Comparison of ENCODE assay signal across 26 cellular contexts in genomic region chr3:138325990-138326389, GRCh38. TPM values are rescaled to one million over a fixed set of nuclear protein-coding genes. Genes with fewer than 3 reads are reported as not detected.
"Had no signal": no experiment of that assay in that cellular context is flagged by ENCODE, and none has a peak within 500 bp of the region (broad histone marks: within the 10 kb centered on the region; RNA-seq: fewer than 3 reads in every experiment).

No MANE protein-coding gene starts in this region.

- H3K4me2 ChIP-seq: neural progenitor cell had no signal

- H3K4me3 ChIP-seq: dorsolateral prefrontal cortex, esophagus squamous epithelium, lung, neural progenitor cell, right atrium auricular region, stomach, thyroid gland had no signal

- H3K79me2 ChIP-seq: parathyroid adenoma had no signal

- H3K36me3 Mint-ChIP-seq: naive thymus-derived CD4-positive, alpha-beta T cell; stimulated activated effector memory CD8-positive, alpha-beta T cell treated with anti-CD3 and anti-CD28 coated beads, Interleukin-12 subunit alpha, Interleukin-12 subunit beta, amount 100 ng/mL, for 72 hours had no signal

- H3K27me3 ChIP-seq: dorsolateral prefrontal cortex, neural progenitor cell, right atrium auricular region, stomach, thyroid gland had no signal

- H3K27ac Mint-ChIP-seq: naive thymus-derived CD4-positive, alpha-beta T cell; nephron; neural progenitor cell; progenitor cell of endocrine pancreas; stimulated activated effector memory CD8-positive, alpha-beta T cell treated with anti-CD3 and anti-CD28 coated beads, Interleukin-12 subunit alpha, Interleukin-12 subunit beta, amount 100 ng/mL, for 72 hours had no signal

- H3K4me1 ChIP-seq: parathyroid adenoma had no signal

- H3K9ac ChIP-seq: neural progenitor cell, parathyroid adenoma had no signal

- H3K4me3 Mint-ChIP-seq: naive thymus-derived CD4-positive, alpha-beta T cell; nephron; neural progenitor cell; stimulated activated effector memory CD8-positive, alpha-beta T cell treated with anti-CD3 and anti-CD28 coated beads, Interleukin-12 subunit alpha, Interleukin-12 subunit beta, amount 100 ng/mL, for 72 hours had no signal

- H3K9me3 ChIP-seq: esophagus squamous epithelium, right atrium auricular region, stomach, thyroid gland had no signal

- DNase-seq: dorsolateral prefrontal cortex; effector CD4-positive, alpha-beta T cell; esophagus squamous epithelium; hypothalamus; kidney; mesendoderm; midbrain; naive thymus-derived CD4-positive, alpha-beta T cell; stimulated activated CD4-positive, alpha-beta T cell treated with anti-CD3 and anti-CD28 coated beads, Interleukin-2, amount 100 ng/mL, for 24 hours; stimulated activated CD4-positive, alpha-beta T cell treated with anti-CD3 and anti-CD28 coated beads, Interleukin-4, amount 100 ng/mL, for 24 hours; stimulated activated naive CD4-positive, alpha-beta T cell treated with Interleukin-2 at 50 U/mL for 16 hours; stomach; thyroid gland had no signal

- ATAC-seq: left lobe of liver; naive thymus-derived CD4-positive, alpha-beta T cell; sciatic nerve; stimulated activated effector memory CD8-positive, alpha-beta T cell treated with anti-CD3 and anti-CD28 coated beads, Interleukin-12 subunit alpha, Interleukin-12 subunit beta, amount 100 ng/mL, for 72 hours had no signal

- H3K27me3 Mint-ChIP-seq: naive thymus-derived CD4-positive, alpha-beta T cell had no signal

- H3K27ac ChIP-seq: dorsolateral prefrontal cortex, esophagus squamous epithelium, neural progenitor cell, parathyroid adenoma, right atrium auricular region, stomach, thyroid gland had no signal

- H2AFZ ChIP-seq: neural progenitor cell, parathyroid adenoma had no signal

- FAIRE-seq: colon, frontal cortex, kidney had no signal

- H3K36me3 ChIP-seq: esophagus squamous epithelium, neural progenitor cell, right atrium auricular region, stomach, thyroid gland had no signal

RNA-seq across cellular contexts. Expression of gene NME9, which starts 3.7 kb away (rescaled TPM):
- total RNA-seq: epithelial cell of proximal tubule, left lobe of liver, osteoblast, right atrium auricular region had no signal

RNA-seq across cellular contexts. Expression of gene MRAS, which starts 22.4 kb away (rescaled TPM):
- polyA plus RNA-seq: naive thymus-derived CD4-positive, alpha-beta T cell had no signal
